In genomic region chr1:111139234-111139955, GRCh38 we compare ENCODE assay signal across 1 cellular context.
TF ChIP-seq lines count a peak whose summit lies in the region.

No MANE protein-coding gene starts in this region.

TF ChIP-seq in GM12878, 131 proteins besides CTCF, POLR2A, EP300 and RAD21 (continued from another document):
- TF ChIP-seq WRNIP1 (IDR thresholded peaks at IDR 0.05; ENCODE audit: borderline replicate concordance, low read depth, low read length) (no peak), CREB1 (IDR thresholded peaks at IDR 0.05; ENCODE audit: low read depth) (0 out of 2 replicates have a peak, but pooled peaks have one; percentile 10), MTA2 (IDR thresholded peaks at IDR 0.05; ENCODE audit: low read depth) (peak; percentile 63)
